8 cellular contexts compared by ENCODE assay signal in the genomic region with DNA sequence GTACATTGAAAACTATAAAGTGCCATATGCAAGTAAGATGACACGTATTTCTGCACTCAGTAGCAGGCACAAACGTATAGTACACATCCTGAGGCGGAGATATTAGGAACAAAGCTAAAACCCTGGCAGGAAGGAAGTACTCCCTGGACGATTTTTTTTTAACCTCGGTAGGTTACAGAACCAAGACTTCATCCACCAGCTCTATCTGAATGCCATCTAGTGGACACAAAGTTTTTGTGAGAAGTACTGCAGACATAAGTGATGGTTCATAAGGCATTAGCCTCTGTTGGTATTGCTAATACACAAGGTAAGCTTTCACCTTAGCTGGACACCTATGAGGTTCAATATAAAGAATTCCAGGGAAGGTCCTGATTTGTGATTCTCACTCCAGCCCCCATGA.
DNase-seq lines count a peak whose midpoint lies in the region; ATAC-seq, FAIRE-seq and TF ChIP-seq lines count a peak whose summit lies in the region.

No MANE protein-coding gene starts in this region.

- H3K9me3 ChIP-seq in pancreas, result no peaks in the 10 kb centered on the region

- WGBS in pancreas, 2 donors, result 16 to 29% methylated on average over 5 of the region's 5 CpGs

- no peak for FAIRE-seq in pancreas (lab: Jason Lieb, UNC)

- H3K27ac ChIP-seq in C4-2B (no peak overlapping the region), pancreas (no peak overlapping the region)

- no peaks in the 10 kb centered on the region for H3K27me3 ChIP-seq in pancreas

- intact Hi-C loops in pancreas (cut with DNase I), result no loop called here

- peak; percentile 67 for TF ChIP-seq CTCF in C4-2B (conservative IDR thresholded peaks at IDR 0.05)
- TF ChIP-seq CTCF in pancreas (IDR thresholded peaks at IDR 0.05), result peak in 2 of 4 donors; percentile 10 to 15

- ATAC-seq in GM19397 (IDR thresholded peaks at IDR 0.05; ENCODE audit: unreplicated experiment) (peak; percentile 60), pancreas (peak; percentile 38 to 82 (median 77)), HG03469 (IDR thresholded peaks at IDR 0.05; ENCODE audit: unreplicated experiment) (no peak)

- DNase-seq in NCI-H460 (ENCODE audit: extremely low read depth, low read depth) (peak; percentile 30), dermis blood vessel endothelial cell (peak; percentile 55), pancreas (no peak), anterior cingulate cortex (lab: John Stamatoyannopoulos, UW) (no peak)
- DNase-seq in stimulated activated CD4-positive, alpha-beta T cell treated with anti-CD3 and anti-CD28 coated beads, Interleukin-12 subunit alpha, Interleukin-12 subunit beta, amount 100 ng/mL, for 4 hours, result no peak

- H3K4me3 ChIP-seq in pancreas, result no peak overlapping the region

- H3K36me3 ChIP-seq in pancreas, result no peaks in the 10 kb centered on the region

- peaks cover 0 to 11% (median 0%) of the 10 kb centered on the region in 3 donors for H3K4me1 ChIP-seq in pancreas

Comparison
In these comparisons a context has a peak if more than half of its experiments do, and no peak if none do; other contexts are left out.
1. DNase-seq: peak in NCI-H460 (single experiment) and dermis blood vessel endothelial cell (single experiment); none in pancreas (0 of 6), anterior cingulate cortex (0 of 58) and stimulated activated CD4-positive, alpha-beta T cell treated with anti-CD3 and anti-CD28 coated beads, Interleukin-12 subunit alpha, Interleukin-12 subunit beta, amount 100 ng/mL, for 4 hours (single experiment).